ENCODE assay signal across 1 cellular context in genomic region chr20:57094991-57095390, GRCh38.
TF ChIP-seq lines count a peak whose summit lies in the region.

No MANE protein-coding gene starts in this region.

TF ChIP-seq in GM23338, 12 proteins besides CTCF, POLR2A, EP300 and RAD21 (continued from another document):
- TF ChIP-seq ETS1 (IDR thresholded peaks at IDR 0.05) (no peak), CREB1 (CRISPR knock-in tag; IDR thresholded peaks at IDR 0.05; ENCODE audit: low read depth) (no peak), ZNF331 (CRISPR knock-in tag; IDR thresholded peaks at IDR 0.05; ENCODE audit: low read depth) (no peak), EZH2phosphoT487 (IDR thresholded peaks at IDR 0.05; ENCODE audit: unreplicated experiment) (no peak), REST (IDR thresholded peaks at IDR 0.05; ENCODE audit: unreplicated experiment) (no peak), STAT1 (IDR thresholded peaks at IDR 0.05; ENCODE audit: unreplicated experiment) (no peak), ZNF114 (CRISPR knock-in tag; IDR thresholded peaks at IDR 0.05) (no peak), EZH2 (IDR thresholded peaks at IDR 0.05; ENCODE audit: low read depth, unreplicated experiment) (no peak), POLR2AphosphoS5 (IDR thresholded peaks at IDR 0.05; ENCODE audit: low read depth) (no peak), JUNB (IDR thresholded peaks at IDR 0.05; ENCODE audit: unreplicated experiment) (no peak), ZNF462 (CRISPR knock-in tag; IDR thresholded peaks at IDR 0.05) (no peak)
